Comparison of ENCODE assay signal across 10 cellular contexts in the genomic region with DNA sequence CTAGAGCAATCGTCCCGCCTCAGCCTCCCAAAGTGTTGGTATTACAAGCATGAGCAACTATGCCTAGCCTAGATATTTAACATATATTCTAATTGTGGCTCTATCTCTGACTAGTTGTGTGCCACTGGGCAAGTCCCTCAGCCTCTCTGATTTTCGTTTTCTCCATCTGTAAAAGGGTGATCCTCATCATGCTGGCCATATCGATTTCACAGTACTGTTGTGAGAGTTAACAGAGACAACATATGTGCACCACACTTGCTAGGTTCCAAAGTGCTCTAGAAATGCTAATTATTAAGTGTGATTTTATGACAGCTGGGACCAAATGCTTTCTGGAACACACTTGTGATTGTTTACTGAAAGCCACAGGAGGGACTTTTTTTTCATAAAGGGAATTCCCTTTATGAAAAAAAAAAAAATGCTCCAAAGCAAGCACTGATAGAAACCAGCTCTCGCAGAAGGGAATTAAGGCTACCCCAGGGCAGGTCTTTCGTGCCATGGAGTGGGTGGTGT.
A peak's percentile ranks its signal among the peaks of the same experiment; 100 is the strongest.
DNase-seq lines count a peak whose midpoint lies in the region; ATAC-seq and TF ChIP-seq lines count a peak whose summit lies in the region.
"Had no signal": no experiment of that assay in that cellular context is flagged by ENCODE, and none has a peak within 500 bp of the region (broad histone marks: within the 10 kb centered on the region; RNA-seq: fewer than 3 reads in every experiment).

No MANE protein-coding gene starts in this region.

- H3K4me3 ChIP-seq in prostate gland: no peak overlapping the region
- H3K4me3 ChIP-seq: breast epithelium, SJCRH30 had no signal

- no peaks in the 10 kb centered on the region for H3K36me3 ChIP-seq in prostate gland
- H3K36me3 ChIP-seq: breast epithelium had no signal

- no peaks in the 10 kb centered on the region for H3K4me1 ChIP-seq in prostate gland (replicated peaks)
- H3K4me1 ChIP-seq: breast epithelium, SJCRH30 had no signal

- WGBS in prostate gland: 94% methylated on average over 6 of the region's 6 CpGs

- no peak overlapping the region for H3K27ac ChIP-seq in prostate gland
- H3K27ac ChIP-seq: breast epithelium, SJCRH30 had no signal

- ATAC-seq in GM18858 (IDR thresholded peaks at IDR 0.05; ENCODE audit: unreplicated experiment): peak; percentile 77
- peak; percentile 26 for ATAC-seq in GM19468 (IDR thresholded peaks at IDR 0.05; ENCODE audit: extremely low read depth, unreplicated experiment)
- ATAC-seq in HG03025 (IDR thresholded peaks at IDR 0.05; ENCODE audit: low FRiP score, unreplicated experiment): peak; percentile 51

- DNase-seq in NCI-H2171 treated with DMSO at 0.1 percent for 48 hours (lab: John Stamatoyannopoulos, UW) (peak; percentile 90), germinal center (ENCODE audit: low spot score) (no peak), nucleus accumbens (lab: John Stamatoyannopoulos, UW) (no peak), prostate gland (ENCODE audit: low spot score) (no peak), AG20443 (ENCODE audit: low spot score) (no peak)
- DNase-seq: SJCRH30 had no signal

- intact Hi-C loops in prostate gland (cut with DNase I): no loop called here

- no peak for TF ChIP-seq POLR2A in prostate gland (IDR thresholded peaks at IDR 0.05)

- TF ChIP-seq CTCF in prostate gland (IDR thresholded peaks at IDR 0.05): no peak

- no peaks in the 10 kb centered on the region for H3K9me3 ChIP-seq in prostate gland
- H3K9me3 ChIP-seq: breast epithelium, SJCRH30 had no signal

- no peaks in the 10 kb centered on the region for H3K27me3 ChIP-seq in prostate gland (replicated peaks; ENCODE audit: insufficient read depth)
- H3K27me3 ChIP-seq: breast epithelium, SJCRH30 had no signal

Comparison
In these comparisons a context has a peak if more than half of its experiments do, and no peak if none do; other contexts are left out.
1. ATAC-seq: peak in every context shown above with its lines; median percentile 77 in GM18858; 51 in HG03025; 26 in GM19468.